8 cellular contexts compared by ENCODE assay signal in genomic region chr1:65255088-65256050, GRCh38. TPM values are rescaled to one million over a fixed set of nuclear protein-coding genes. Genes with fewer than 3 reads are reported as not detected.
DNase-seq lines count a peak whose midpoint lies in the region; ATAC-seq, FAIRE-seq and TF ChIP-seq lines count a peak whose summit lies in the region.

No MANE protein-coding gene starts in this region.

- in situ Hi-C loops in mammary epithelial cell (cut with MboI; ENCODE audit: low sequenced_read_pairs in 2 of 2): no loop called here

- no peak for FAIRE-seq in kidney (lab: Jason Lieb, UNC)

- H3K36me3 ChIP-seq in mammary epithelial cell (ENCODE audit: insufficient read depth, low read length) (no peaks in the 10 kb centered on the region), kidney (ENCODE audit: control insufficient read depth in 1 of 2, insufficient read depth in 2 of 2, low read length in 2 of 2) (no peaks in the 10 kb centered on the region)

- no peak overlapping the region for H3K27ac ChIP-seq in mammary epithelial cell (ENCODE audit: insufficient read depth, low read depth, low read length)
- H3K27ac ChIP-seq in kidney (ENCODE audit: low read depth in 2 of 2, low read length in 2 of 2): peak overlapping the region in 1 of 2 donors; percentile 29

- H3K4me1 Mint-ChIP-seq in stimulated activated memory B cell treated with anti-CD40 and anti-IgM and Interleukin-4, amounts not matched to agents 10 μg/mL and 1 μg/mL and 100 μg/mL, for 72 hours: peaks cover 18% of the 10 kb centered on the region

- peak overlapping the region; percentile 94 for H3K4me2 ChIP-seq in mammary epithelial cell (ENCODE audit: insufficient read depth, low read depth, low read length)

- peak overlapping the region; percentile 82 for H3K4me3 Mint-ChIP-seq in stimulated activated memory B cell treated with anti-CD40 and anti-IgM and Interleukin-4, amounts not matched to agents 10 μg/mL and 1 μg/mL and 100 μg/mL, for 72 hours

- CTCF ChIA-PET in mammary epithelial cell (lab: Charles Lee; ENCODE audit: low non-redundant PET): no interaction called here

- no peaks in the 10 kb centered on the region for H3K36me3 Mint-ChIP-seq in stimulated activated memory B cell treated with anti-CD40 and anti-IgM and Interleukin-4, amounts not matched to agents 10 μg/mL and 1 μg/mL and 100 μg/mL, for 72 hours

- H3K4me3 ChIP-seq in mammary epithelial cell (replicated peaks in 1 of 3; ENCODE audit: insufficient read depth in 1 of 3, low read depth in 2 of 3, low read length in 3 of 3) (peak overlapping the region; percentile 62 to 87 (median 78)), kidney (ENCODE audit: low read length in 2 of 2) (peak overlapping the region; percentile 49 to 80)

- no peak for TF ChIP-seq CTCF in mammary epithelial cell (conservative IDR thresholded peaks at IDR 0.05 in 1 of 2, IDR thresholded peaks at IDR 0.05 in 1 of 2; ENCODE audit: extremely low read depth in 1 of 2, insufficient read depth in 1 of 2, low read depth in 1 of 2, low read length in 2 of 2)
- TF ChIP-seq CTCF in kidney (IDR thresholded peaks at IDR 0.05; ENCODE audit: borderline replicate concordance, extremely low read depth, insufficient read depth): no peak

- intact Hi-C loops in mammary epithelial cell (cut with micrococcal nuclease) (loop anchor here (2.0 kb wide), 1 partner anchor 165 kb away; the partner anchor contains the start of genes LEPR and LEPROT), kidney (cut with DNase I) (no loop called here)

- no peaks in the 10 kb centered on the region for H3K9me3 Mint-ChIP-seq in stimulated activated memory B cell treated with anti-CD40 and anti-IgM and Interleukin-4, amounts not matched to agents 10 μg/mL and 1 μg/mL and 100 μg/mL, for 72 hours

- dilution Hi-C loops in mammary epithelial cell (cut with HindIII; ENCODE audit: low sequenced_read_pairs): no loop called here

- H3K9me3 ChIP-seq in mammary epithelial cell (replicated peaks; ENCODE audit: insufficient read depth, low read length) (no peaks in the 10 kb centered on the region), kidney (ENCODE audit: control insufficient read depth in 1 of 2, low read length in 2 of 2) (no peaks in the 10 kb centered on the region)

- no TSS peak for BruUV-seq in mammary epithelial cell (replicated peaks; lab: Mats Ljungman, UMichigan)

- peak; percentile 65 for DNase-seq in NCI-H2171 treated with DMSO at 0.1 percent for 48 hours (lab: John Stamatoyannopoulos, UW)
- no peak for DNase-seq in NCI-H2171 (lab: John Stamatoyannopoulos, UW)
- peak; percentile 59 for DNase-seq in NCI-H2227 treated with DMSO at 0.1 percent for 48 hours (lab: John Stamatoyannopoulos, UW)
- peak; percentile 48 for DNase-seq in mammary epithelial cell
- DNase-seq in kidney: no peak
- no peak for DNase-seq in SKM-1 treated with dmso at 0.1 percent for 144 hours (lab: John Stamatoyannopoulos, UW; ENCODE audit: unreplicated experiment)
- DNase-seq in HuH-7 (ENCODE audit: low spot score): no peak

- H4K20me1 ChIP-seq in mammary epithelial cell (ENCODE audit: insufficient read depth, low read length): no peaks in the 10 kb centered on the region

- 34% methylated on average over 20 of the region's 28 CpGs for WGBS in mammary epithelial cell (ENCODE audit: low coverage, missing lambda C conversion rate)

- H3K79me2 ChIP-seq in mammary epithelial cell (ENCODE audit: insufficient read depth, low read length): peaks cover 22% of the 10 kb centered on the region

- peaks cover 22% of the 10 kb centered on the region for H3K4me1 ChIP-seq in mammary epithelial cell (ENCODE audit: insufficient read depth, low read length)
- H3K4me1 ChIP-seq in kidney (ENCODE audit: control insufficient read depth in 1 of 2, insufficient read depth in 1 of 2, low read depth in 1 of 2, low read length in 2 of 2): peaks cover 7 to 8% of the 10 kb centered on the region in 2 donors

- peaks cover 16% of the 10 kb centered on the region for H3K27me3 Mint-ChIP-seq in stimulated activated memory B cell treated with anti-CD40 and anti-IgM and Interleukin-4, amounts not matched to agents 10 μg/mL and 1 μg/mL and 100 μg/mL, for 72 hours

- H3K27ac Mint-ChIP-seq in stimulated activated memory B cell treated with anti-CD40 and anti-IgM and Interleukin-4, amounts not matched to agents 10 μg/mL and 1 μg/mL and 100 μg/mL, for 72 hours: no peak overlapping the region

- no peaks in the 10 kb centered on the region for H3K27me3 ChIP-seq in mammary epithelial cell (ENCODE audit: insufficient read depth, low read length)

- peak overlapping the region; percentile 98 for H2AFZ ChIP-seq in mammary epithelial cell (ENCODE audit: low read depth, low read length)

- H3K9ac ChIP-seq in mammary epithelial cell (ENCODE audit: insufficient read depth, low read length): peak overlapping the region; percentile 41
- peak overlapping the region; percentile 37 to 57 for H3K9ac ChIP-seq in kidney (ENCODE audit: low read length in 2 of 2)

- no peak for ATAC-seq in stimulated activated memory B cell treated with anti-CD40 and anti-IgM and Interleukin-4, amounts not matched to agents 10 μg/mL and 1 μg/mL and 100 μg/mL, for 72 hours

RNA-seq across cellular contexts. Expression of gene DNAJC6, which starts 54.0 kb away (rescaled TPM):
- total RNA-seq in mammary epithelial cell (10 to 100 TPM in 1 of 2 donors, 1 to 10 TPM in 1; 6.6 to 28.5 TPM), kidney (5.8 TPM)
- polyA plus RNA-seq in mammary epithelial cell (3.4 TPM), kidney (ENCODE audit: insufficient read depth, low read depth, low replicate concordance) (2.9 TPM)
- polyA minus RNA-seq in mammary epithelial cell: 36.5 TPM

Comparison
In these comparisons a context has a peak if more than half of its experiments do, and no peak if none do; other contexts are left out.
1. DNase-seq: peak in NCI-H2171 treated with DMSO at 0.1 percent for 48 hours (single experiment), NCI-H2227 treated with DMSO at 0.1 percent for 48 hours (single experiment) and mammary epithelial cell (single experiment); none in NCI-H2171 (single experiment), kidney (single experiment), SKM-1 treated with dmso at 0.1 percent for 144 hours (single experiment) and HuH-7 (single experiment).